In genomic region chr16:69130461-69130860, GRCh38 we compare ENCODE assay signal across 12 cellular contexts. TPM values are rescaled to one million over a fixed set of nuclear protein-coding genes. Genes with fewer than 3 reads are reported as not detected.
DNase-seq lines count a peak whose midpoint lies in the region; ATAC-seq, FAIRE-seq and TF ChIP-seq lines count a peak whose summit lies in the region.
"Had no signal": no experiment of that assay in that cellular context is flagged by ENCODE, and none has a peak within 500 bp of the region (broad histone marks: within the 10 kb centered on the region; RNA-seq: fewer than 3 reads in every experiment).

No MANE protein-coding gene starts in this region.

- H3K4me3 ChIP-seq in CD8-positive, alpha-beta T cell (ENCODE audit: low read depth, low read length) = no peak overlapping the region
- H3K4me3 ChIP-seq in HUES6 (ENCODE audit: low read depth, low read length) (peak overlapping the region; percentile 91), GM12878 (peak overlapping the region; percentile 95)
- peak overlapping the region; percentile 38 for H3K4me3 ChIP-seq in naive thymus-derived CD4-positive, alpha-beta T cell (ENCODE audit: low read length)

- TF ChIP-seq RAD21 in GM12878 (IDR thresholded peaks at IDR 0.05; ENCODE audit: insufficient read depth, low read depth, low read length) = no peak

- WGBS in GM12878 (ENCODE audit: insufficient coverage, insufficient replicate concordance, low lambda C conversion rate, missing lambda C conversion rate) = 79% methylated on average over 6 of the region's 6 CpGs

- H3K9me3 ChIP-seq in CD8-positive, alpha-beta T cell (ENCODE audit: low read length) = no peaks in the 10 kb centered on the region
- H3K9me3 ChIP-seq in HUES6 (ENCODE audit: control insufficient read depth, insufficient read depth, low read depth, low read length) = no peaks in the 10 kb centered on the region
- H3K9me3 ChIP-seq in GM12878 (replicated peaks; ENCODE audit: control insufficient read depth, insufficient read depth, low read length) = no peaks in the 10 kb centered on the region
- H3K9me3 ChIP-seq in naive thymus-derived CD4-positive, alpha-beta T cell (ENCODE audit: control insufficient read depth in 2 of 3, low read length in 3 of 3) = no peaks in the 10 kb centered on the region
- H3K9me3 ChIP-seq: ascending aorta, gastroesophageal sphincter had no signal

- H3K4me1 Mint-ChIP-seq in CD8-positive, alpha-beta T cell (ENCODE audit: low read depth) = peaks cover 70% of the 10 kb centered on the region
- peaks cover 27 to 75% (median 65%) of the 10 kb centered on the region in 7 donors for H3K4me1 Mint-ChIP-seq in naive thymus-derived CD4-positive, alpha-beta T cell

- H3K4me1 ChIP-seq in CD8-positive, alpha-beta T cell (ENCODE audit: insufficient read depth, low read length) = peaks cover 26% of the 10 kb centered on the region
- H3K4me1 ChIP-seq in HUES6 (ENCODE audit: control insufficient read depth, insufficient read depth, low read length) (peaks cover 14% of the 10 kb centered on the region), GM12878 (ENCODE audit: control insufficient read depth, insufficient read depth, low read length) (peaks cover 2% of the 10 kb centered on the region; the same call in 1 of the 2 replicates)
- peaks cover 12 to 28% of the 10 kb centered on the region in 2 donors for H3K4me1 ChIP-seq in naive thymus-derived CD4-positive, alpha-beta T cell (ENCODE audit: control insufficient read depth in 2 of 2, insufficient read depth in 2 of 2, low read length in 2 of 2)

- no peak for TF ChIP-seq CTCF in CD8-positive, alpha-beta T cell (IDR thresholded peaks at IDR 0.05)
- no peak for TF ChIP-seq CTCF in GM12878 (IDR thresholded peaks at IDR 0.05 in 2 of 3, conservative IDR thresholded peaks at IDR 0.05 in 1 of 3; ENCODE audit: control insufficient read depth in 2 of 3, extremely low read depth in 1 of 3, insufficient read depth in 1 of 3, low read depth in 3 of 3, low read length in 3 of 3)

- H3K27ac Mint-ChIP-seq in CD8-positive, alpha-beta T cell = peak overlapping the region; percentile 90
- H3K27ac Mint-ChIP-seq in naive thymus-derived CD4-positive, alpha-beta T cell = peak overlapping the region; percentile 42 to 95 (median 93)

- POLR2A ChIA-PET in CD8-positive, alpha-beta T cell (lab: Charles Lee) = interaction anchor here (0.6 to 1.5 kb wide), 2 partner anchors 38 to 58 kb away, joined by 3 to 6 read pairs; no protein-coding TSS in a partner anchor
- POLR2A ChIA-PET in GM12878 (lab: Charles Lee) = interaction anchor here (0.6 to 1.6 kb wide), 2 partner anchors 8 to 9 kb away, joined by 3 to 4 read pairs; no protein-coding TSS in a partner anchor
- POLR2A ChIA-PET in naive thymus-derived CD4-positive, alpha-beta T cell (lab: Charles Lee) = interaction anchor here (0.8 to 1.2 kb wide), 2 partner anchors 196 to 591 kb away, joined by 3 to 4 read pairs; partner anchors contain the start of gene ZFP90

- peaks cover 72% of the 10 kb centered on the region for H3K79me2 ChIP-seq in GM12878 (ENCODE audit: control insufficient read depth, insufficient read depth, low read length)

- BruUV-seq in GM12878 (replicated peaks; lab: Mats Ljungman, UMichigan) = no TSS peak

- peaks cover 4% of the 10 kb centered on the region for H3K36me3 ChIP-seq in CD8-positive, alpha-beta T cell (ENCODE audit: insufficient read depth, low read length)
- peaks cover 30% of the 10 kb centered on the region for H3K36me3 ChIP-seq in HUES6 (ENCODE audit: control insufficient read depth, insufficient read depth, low read length)
- no peaks in the 10 kb centered on the region; a peak in 1 of 4 replicates for H3K36me3 ChIP-seq in GM12878 (ENCODE audit: control insufficient read depth in 2 of 2, insufficient read depth in 2 of 2, low read length in 1 of 2)
- H3K36me3 ChIP-seq in naive thymus-derived CD4-positive, alpha-beta T cell (ENCODE audit: control insufficient read depth in 2 of 3, insufficient read depth in 3 of 3, low read length in 3 of 3) = peaks cover 0 to 16% (median 0%) of the 10 kb centered on the region in 3 experiments

- SMC1A ChIA-PET in GM12878 (lab: Charles Lee; ENCODE audit: uncharacterized antibody, unreplicated experiment) = interaction anchor here (1.1 to 1.2 kb wide), 3 partner anchors 25 to 57 kb away, joined by 3 to 4 read pairs (median 3); partner anchors contain the start of gene HAS3

- H3K36me3 Mint-ChIP-seq in CD8-positive, alpha-beta T cell = peaks cover 30% of the 10 kb centered on the region
- H3K36me3 Mint-ChIP-seq in naive thymus-derived CD4-positive, alpha-beta T cell = peaks cover 0 to 9% (median 4%) of the 10 kb centered on the region in 5 donors

- in situ Hi-C loops in GM12878 (cut with MboI) = no loop called here

- no peak for FAIRE-seq in GM12878 (lab: Jason Lieb, UNC)
- FAIRE-seq: GM19239 had no signal

- CTCF ChIA-PET in CD8-positive, alpha-beta T cell (lab: Charles Lee) = interaction anchor here (1.0 to 1.4 kb wide), 3 partner anchors 19 to 158 kb away, joined by 3 to 5 read pairs (median 3); partner anchors contain the start of gene HAS3
- CTCF ChIA-PET in GM12878 (lab: Yijun Ruan, JAX) = interaction anchor here (0.6 to 3.0 kb wide), 9 partner anchors 17 to 642 kb away, joined by 3 to 17 read pairs (median 3); no protein-coding TSS in a partner anchor
- CTCF ChIA-PET in naive thymus-derived CD4-positive, alpha-beta T cell (lab: Charles Lee) = interaction anchor here (0.9 to 1.0 kb wide), 2 partner anchors 12 to 18 kb away, joined by 3 to 4 read pairs; no protein-coding TSS in a partner anchor

- no peaks in the 10 kb centered on the region for H3K27me3 Mint-ChIP-seq in CD8-positive, alpha-beta T cell (ENCODE audit: low read depth)
- H3K27me3 Mint-ChIP-seq in naive thymus-derived CD4-positive, alpha-beta T cell = no peaks in the 10 kb centered on the region

- no peaks in the 10 kb centered on the region for H4K20me1 ChIP-seq in GM12878 (ENCODE audit: control insufficient read depth, insufficient read depth)

- H3K4me3 Mint-ChIP-seq in CD8-positive, alpha-beta T cell = peak overlapping the region; percentile 94
- H3K4me3 Mint-ChIP-seq in naive thymus-derived CD4-positive, alpha-beta T cell = peak overlapping the region in 8 of 10 donors; percentile 85 to 97 (median 94)

- intact Hi-C loops in CD8-positive, alpha-beta T cell (cut with DNase I, micrococcal nuclease) = loop anchor here in 1 of 2 experiments (5.0 to 10.0 kb wide), 3 partner anchors 434 to 883 kb away; partner anchors contain the start of genes NFAT5 and PLA2G15
- intact Hi-C loops in GM12878 (cut with micrococcal nuclease; ENCODE audit: unreplicated experiment) = no loop called here
- intact Hi-C loops in naive thymus-derived CD4-positive, alpha-beta T cell (cut with micrococcal nuclease) = loop anchor here (5.0 kb wide), 3 partner anchors 257 to 1903 kb away; partner anchors contain the start of genes FHOD1 (in 1 of the 2), SLC9A5 (in 1 of the 2), TERF2 (in 1 of the 2) and TMEM208 (in 1 of the 2)

- TF ChIP-seq POLR2A in GM12878 (IDR thresholded peaks at IDR 0.05; ENCODE audit: low read depth, low read length) = no peak

- H3K9me3 Mint-ChIP-seq in CD8-positive, alpha-beta T cell = no peaks in the 10 kb centered on the region
- no peaks in the 10 kb centered on the region for H3K9me3 Mint-ChIP-seq in naive thymus-derived CD4-positive, alpha-beta T cell

- H3K4me2 ChIP-seq in GM12878 (ENCODE audit: control insufficient read depth, insufficient read depth) = peak overlapping the region; percentile 66

- H3K27me3 ChIP-seq in CD8-positive, alpha-beta T cell (ENCODE audit: insufficient read depth, low read length) = no peaks in the 10 kb centered on the region
- H3K27me3 ChIP-seq in HUES6 (ENCODE audit: control insufficient read depth, insufficient read depth, low read length) (no peaks in the 10 kb centered on the region), GM12878 (replicated peaks in 1 of 2; ENCODE audit: control insufficient read depth in 2 of 2, insufficient read depth in 2 of 2, low read length in 1 of 2) (no peaks in the 10 kb centered on the region)
- no peaks in the 10 kb centered on the region for H3K27me3 ChIP-seq in naive thymus-derived CD4-positive, alpha-beta T cell (ENCODE audit: control insufficient read depth in 2 of 2, insufficient read depth in 2 of 2, low read length in 2 of 2)
- H3K27me3 ChIP-seq: ascending aorta, gastroesophageal sphincter had no signal

- no peak overlapping the region for H3K27ac ChIP-seq in CD8-positive, alpha-beta T cell (ENCODE audit: low read depth, low read length)
- H3K27ac ChIP-seq in HUES6 (ENCODE audit: low read depth, low read length) (no peak overlapping the region), GM12878 (ENCODE audit: control insufficient read depth, insufficient read depth) (peak overlapping the region; percentile 21; the same call in 1 of the 2 replicates)
- peak overlapping the region; percentile 88 for H3K27ac ChIP-seq in naive thymus-derived CD4-positive, alpha-beta T cell (ENCODE audit: low read depth, low read length)

- no peak for TF ChIP-seq EP300 in GM12878 (IDR thresholded peaks at IDR 0.05; ENCODE audit: borderline replicate concordance in 1 of 2, control insufficient read depth in 1 of 2, low read depth in 2 of 2, low read length in 2 of 2)

- DNase-seq in CD8-positive, alpha-beta T cell = no peak
- DNase-seq in GM12878 (ENCODE audit: low read depth, low spot score) (no peak), NCI-H1048 (lab: John Stamatoyannopoulos, UW) (no peak)
- no peak for DNase-seq in naive thymus-derived CD4-positive, alpha-beta T cell
- DNase-seq in stimulated activated CD4-positive, alpha-beta T cell treated with anti-CD3 and anti-CD28 coated beads, Interleukin-1b, Interleukin-23, amount 100 ng/mL, for 48 hours = no peak
- no peak for DNase-seq in stimulated activated CD4-positive, alpha-beta T cell treated with anti-CD3 and anti-CD28 coated beads, Interleukin-12 subunit alpha, Interleukin-12 subunit beta, amount 100 ng/mL, for 4 hours
- no peak for DNase-seq in stimulated activated CD4-positive, alpha-beta T cell treated with anti-CD3 and anti-CD28 coated beads, Interleukin-4, amount 100 ng/mL, for 4 hours
- DNase-seq: KBM-7 had no signal

- H3K9ac ChIP-seq in HUES6 (ENCODE audit: low read length) (no peak overlapping the region), GM12878 (ENCODE audit: control insufficient read depth, insufficient read depth, low read length) (no peak overlapping the region)

- H2AFZ ChIP-seq in GM12878 (ENCODE audit: control insufficient read depth, low read depth, low read length) = no peak overlapping the region

- RAD21 ChIA-PET in GM12878 (lab: Charles Lee; ENCODE audit: unreplicated experiment) = interaction anchor here (1.6 to 1.8 kb wide), 2 partner anchors 56 to 602 kb away, joined by 4 to 5 read pairs; partner anchors contain the start of gene SNTB2

- ATAC-seq in CD8-positive, alpha-beta T cell = no peak
- no peak for ATAC-seq in GM12878
- no peak for ATAC-seq in naive thymus-derived CD4-positive, alpha-beta T cell
- ATAC-seq: gastroesophageal sphincter had no signal

RNA-seq across cellular contexts. Expression of gene CHTF8, which starts 1.9 kb away (rescaled TPM):
- 10 to 100 TPM; 26.2 to 28.8 TPM for total RNA-seq in CD8-positive, alpha-beta T cell
- 47.3 and 60.4 TPM in 2 replicates for total RNA-seq in GM12878 (2013; cell fraction: nucleolus; rRNA removed)
- total RNA-seq in GM12878 (2014; rRNA removed) = 42.0 and 44.1 TPM in 2 replicates
- 91.6 and 93.4 TPM in 2 replicates for total RNA-seq in GM12878 (2014; rRNA removed; fragmentation: Illumina TruSeq; extraction: Trizol)
- total RNA-seq in GM12878 (2021) = 130 and 133 TPM in 2 replicates
- polyA plus RNA-seq in GM12878 (2011; ENCODE audit: low read depth) = 55.6 TPM
- polyA plus RNA-seq in GM12878 (2011; rRNA removed) = 78.0 and 121 TPM in 2 replicates
- polyA plus RNA-seq in GM12878 (2011; cell fraction: cytosol; rRNA removed) = 164 and 178 TPM in 2 replicates
- 64.6 and 64.7 TPM in 2 replicates for polyA plus RNA-seq in GM12878 (2011; cell fraction: nucleus; rRNA removed)
- 67.6 and 70.3 TPM in 2 replicates for polyA plus RNA-seq in GM12878 (2012)
- polyA plus RNA-seq in GM12878 (2014; fragmentation: Illumina TruSeq; extraction: Trizol) = 136 and 159 TPM in 2 replicates
- 10 to 100 TPM; 18.5 to 52.7 TPM for polyA plus RNA-seq in GM12878 (2014; fragmentation: Nextera tagmentation; extraction: Ambion mirVana)
- 146 and 153 TPM in 2 replicates for polyA plus RNA-seq in GM12878 (2014; rRNA removed)
- 100 to 1,000 TPM; 101 to 103 TPM for polyA plus RNA-seq in GM12878 (2016; fragmentation: Nextera tagmentation; extraction: Ambion mirVana)
- 65.8 and 129 TPM in 2 replicates for polyA minus RNA-seq in GM12878 (2011; rRNA and poly(A)+ RNA removed)
- 37.8 and 41.9 TPM in 2 replicates for polyA minus RNA-seq in GM12878 (2011; cell fraction: cytosol; rRNA and poly(A)+ RNA removed)
- 14.6 and 21.5 TPM in 2 replicates for polyA minus RNA-seq in GM12878 (2011; cell fraction: nucleus; rRNA and poly(A)+ RNA removed)
- 100 to 1,000 TPM in 3 of 5 experiments, 10 to 100 TPM in 2; 53.3 to 142 (median 133) TPM for total RNA-seq in naive thymus-derived CD4-positive, alpha-beta T cell
- 100 to 1,000 TPM; 178 to 210 TPM for polyA plus RNA-seq in naive thymus-derived CD4-positive, alpha-beta T cell

RNA-seq across cellular contexts. Expression of gene UTP4, which starts 2.0 kb away (rescaled TPM):
- 10 to 100 TPM; 45.8 to 48.7 TPM for total RNA-seq in CD8-positive, alpha-beta T cell
- 38.2 and 39.3 TPM in 2 replicates for total RNA-seq in GM12878 (2013; cell fraction: nucleolus; rRNA removed)
- total RNA-seq in GM12878 (2014; rRNA removed) (32.4 and 34.6 TPM in 2 replicates), GM12878 (2014; rRNA removed; fragmentation: Illumina TruSeq; extraction: Trizol) (30.9 and 32.5 TPM in 2 replicates), GM12878 (2021) (80.9 and 82.2 TPM in 2 replicates)
- polyA plus RNA-seq in GM12878 (2011; ENCODE audit: low read depth) = 37.1 TPM
- polyA plus RNA-seq in GM12878 (2011; rRNA removed) (84.0 and 101 TPM in 2 replicates), GM12878 (2014; fragmentation: Illumina TruSeq; extraction: Trizol) (97.7 and 111 TPM in 2 replicates), GM12878 (2014; fragmentation: Nextera tagmentation; extraction: Ambion mirVana) (10 to 100 TPM; 52.5 to 85.8 TPM), GM12878 (2014; rRNA removed) (67.5 and 73.4 TPM in 2 replicates), GM12878 (2016; fragmentation: Nextera tagmentation; extraction: Ambion mirVana) (100 to 1,000 TPM; 126 to 131 TPM)
- polyA plus RNA-seq in GM12878 (2011; cell fraction: cytosol; rRNA removed) = 78.8 and 86.9 TPM in 2 replicates
- 75.7 and 80.1 TPM in 2 replicates for polyA plus RNA-seq in GM12878 (2011; cell fraction: nucleus; rRNA removed)
- 38.1 and 42.2 TPM in 2 replicates for polyA plus RNA-seq in GM12878 (2012)
- polyA minus RNA-seq in GM12878 (2011; rRNA and poly(A)+ RNA removed) = 133 and 164 TPM in 2 replicates
- 25.5 and 45.0 TPM in 2 replicates for polyA minus RNA-seq in GM12878 (2011; cell fraction: cytosol; rRNA and poly(A)+ RNA removed)
- polyA minus RNA-seq in GM12878 (2011; cell fraction: nucleus; rRNA and poly(A)+ RNA removed) = 21.5 and 43.9 TPM in 2 replicates
- 10 to 100 TPM; 31.9 to 56.5 (median 35.1) TPM for total RNA-seq in naive thymus-derived CD4-positive, alpha-beta T cell
- polyA plus RNA-seq in naive thymus-derived CD4-positive, alpha-beta T cell = 10 to 100 TPM; 61.1 to 82.0 TPM

RNA-seq across cellular contexts. Expression of gene HAS3, which starts 25.0 kb away (rescaled TPM):
- 1 to 10 TPM; 2.5 to 4.0 TPM for total RNA-seq in CD8-positive, alpha-beta T cell
- 0.51 and 0.84 TPM in 2 replicates for total RNA-seq in GM12878 (2013; cell fraction: nucleolus; rRNA removed)
- 0.06 TPM in 1 of 2 replicates, not detected in the other for total RNA-seq in GM12878 (2014; rRNA removed)
- 0.05 and 0.13 TPM in 2 replicates for total RNA-seq in GM12878 (2014; rRNA removed; fragmentation: Illumina TruSeq; extraction: Trizol)
- total RNA-seq in GM12878 (2021) = 0.32 and 0.56 TPM in 2 replicates
- polyA plus RNA-seq in GM12878 (2011; ENCODE audit: low read depth) = 0.21 TPM
- 0.22 TPM in 2 replicates for polyA plus RNA-seq in GM12878 (2011; rRNA removed)
- polyA plus RNA-seq in GM12878 (2011; cell fraction: cytosol; rRNA removed) = 0.19 and 0.25 TPM in 2 replicates
- polyA plus RNA-seq in GM12878 (2011; cell fraction: nucleus; rRNA removed) = 0.60 and 0.82 TPM in 2 replicates
- 0.12 and 0.17 TPM in 2 replicates for polyA plus RNA-seq in GM12878 (2012)
- polyA plus RNA-seq in GM12878 (2014; fragmentation: Illumina TruSeq; extraction: Trizol) = 0.16 and 0.19 TPM in 2 replicates
- under 1 TPM in 1 of 2 experiments, not detected in 1; 0.09 TPM for polyA plus RNA-seq in GM12878 (2014; fragmentation: Nextera tagmentation; extraction: Ambion mirVana)
- 0.18 and 0.36 TPM in 2 replicates for polyA plus RNA-seq in GM12878 (2014; rRNA removed)
- under 1 TPM in 1 of 2 experiments, not detected in 1; 0.48 TPM for polyA plus RNA-seq in GM12878 (2016; fragmentation: Nextera tagmentation; extraction: Ambion mirVana)
- 0.15 and 0.46 TPM in 2 replicates for polyA minus RNA-seq in GM12878 (2011; rRNA and poly(A)+ RNA removed)
- polyA minus RNA-seq in GM12878 (2011; cell fraction: cytosol; rRNA and poly(A)+ RNA removed) = 0.40 TPM in 1 of 2 replicates, not detected in the other
- polyA minus RNA-seq in GM12878 (2011; cell fraction: nucleus; rRNA and poly(A)+ RNA removed) = 0.19 and 0.24 TPM in 2 replicates
- 1 to 10 TPM in 4 of 5 experiments, under 1 TPM in 1; 0.73 to 4.2 (median 2.9) TPM for total RNA-seq in naive thymus-derived CD4-positive, alpha-beta T cell
- under 1 TPM in 1 of 2 donors, not detected in 1; 0.24 TPM for polyA plus RNA-seq in naive thymus-derived CD4-positive, alpha-beta T cell
- total RNA-seq: ascending aorta had no signal

RNA-seq across cellular contexts. Expression of gene SNTB2, which starts 56.5 kb away (rescaled TPM):
- 1 to 10 TPM; 8.1 to 9.1 TPM for total RNA-seq in CD8-positive, alpha-beta T cell
- 4.0 and 5.5 TPM in 2 replicates for total RNA-seq in GM12878 (2013; cell fraction: nucleolus; rRNA removed)
- 5.2 and 6.9 TPM in 2 replicates for total RNA-seq in GM12878 (2014; rRNA removed)
- total RNA-seq in GM12878 (2014; rRNA removed; fragmentation: Illumina TruSeq; extraction: Trizol) = 4.8 and 5.5 TPM in 2 replicates
- 12.7 and 15.7 TPM in 2 replicates for total RNA-seq in GM12878 (2021)
- 1.5 TPM for polyA plus RNA-seq in GM12878 (2011; ENCODE audit: low read depth)
- 6.6 TPM in 2 replicates for polyA plus RNA-seq in GM12878 (2011; rRNA removed)
- 3.8 and 4.3 TPM in 2 replicates for polyA plus RNA-seq in GM12878 (2011; cell fraction: cytosol; rRNA removed)
- polyA plus RNA-seq in GM12878 (2011; cell fraction: nucleus; rRNA removed) = 7.3 and 7.5 TPM in 2 replicates
- polyA plus RNA-seq in GM12878 (2012) = 1.9 and 2.6 TPM in 2 replicates
- 4.7 and 4.8 TPM in 2 replicates for polyA plus RNA-seq in GM12878 (2014; fragmentation: Illumina TruSeq; extraction: Trizol)
- 1 to 10 TPM; 1.2 to 1.4 TPM for polyA plus RNA-seq in GM12878 (2014; fragmentation: Nextera tagmentation; extraction: Ambion mirVana)
- 6.5 and 7.9 TPM in 2 replicates for polyA plus RNA-seq in GM12878 (2014; rRNA removed)
- polyA plus RNA-seq in GM12878 (2016; fragmentation: Nextera tagmentation; extraction: Ambion mirVana) = 1 to 10 TPM; 1.3 to 2.2 TPM
- polyA minus RNA-seq in GM12878 (2011; rRNA and poly(A)+ RNA removed) = 6.2 and 7.2 TPM in 2 replicates
- polyA minus RNA-seq in GM12878 (2011; cell fraction: cytosol; rRNA and poly(A)+ RNA removed) = 7.0 and 7.4 TPM in 2 replicates
- polyA minus RNA-seq in GM12878 (2011; cell fraction: nucleus; rRNA and poly(A)+ RNA removed) = 6.0 and 7.0 TPM in 2 replicates
- 10 to 100 TPM in 4 of 5 experiments, 1 to 10 TPM in 1; 9.7 to 16.4 (median 12.1) TPM for total RNA-seq in naive thymus-derived CD4-positive, alpha-beta T cell
- 1 to 10 TPM; 3.0 to 6.2 TPM for polyA plus RNA-seq in naive thymus-derived CD4-positive, alpha-beta T cell

Comparison
In these comparisons a context has a peak if more than half of its experiments do, and no peak if none do; other contexts are left out.
1. H3K27ac ChIP-seq: peak in GM12878 (single experiment) and naive thymus-derived CD4-positive, alpha-beta T cell (single experiment); none in CD8-positive, alpha-beta T cell (single experiment) and HUES6 (single experiment).